ENCODE assay signal across 1 cellular context in the genomic region with DNA sequence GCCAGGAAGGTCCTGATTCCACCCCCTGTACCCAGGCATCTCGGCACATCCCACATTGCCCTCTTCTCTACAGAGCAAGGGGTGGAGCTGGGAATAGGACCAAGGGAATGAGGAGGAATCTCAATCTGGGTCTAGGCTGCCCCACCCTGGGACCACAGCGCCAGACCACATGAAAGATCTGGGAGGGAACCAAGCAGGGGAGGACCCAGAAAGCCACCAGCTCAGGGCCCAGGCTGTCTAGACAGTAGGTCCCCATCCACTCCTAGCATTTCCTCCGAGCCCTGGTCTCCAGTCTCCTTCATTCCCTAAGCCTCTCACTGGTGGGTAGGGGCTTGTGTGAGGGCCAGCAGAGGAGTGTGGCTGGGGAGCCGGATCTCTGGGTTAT.
TF ChIP-seq lines count a peak whose summit lies in the region.

No MANE protein-coding gene starts in this region.

TF ChIP-seq in HCT116, 20 proteins besides CTCF, POLR2A, EP300 and RAD21 (continued from another document):
- TF ChIP-seq, protein P1, sequence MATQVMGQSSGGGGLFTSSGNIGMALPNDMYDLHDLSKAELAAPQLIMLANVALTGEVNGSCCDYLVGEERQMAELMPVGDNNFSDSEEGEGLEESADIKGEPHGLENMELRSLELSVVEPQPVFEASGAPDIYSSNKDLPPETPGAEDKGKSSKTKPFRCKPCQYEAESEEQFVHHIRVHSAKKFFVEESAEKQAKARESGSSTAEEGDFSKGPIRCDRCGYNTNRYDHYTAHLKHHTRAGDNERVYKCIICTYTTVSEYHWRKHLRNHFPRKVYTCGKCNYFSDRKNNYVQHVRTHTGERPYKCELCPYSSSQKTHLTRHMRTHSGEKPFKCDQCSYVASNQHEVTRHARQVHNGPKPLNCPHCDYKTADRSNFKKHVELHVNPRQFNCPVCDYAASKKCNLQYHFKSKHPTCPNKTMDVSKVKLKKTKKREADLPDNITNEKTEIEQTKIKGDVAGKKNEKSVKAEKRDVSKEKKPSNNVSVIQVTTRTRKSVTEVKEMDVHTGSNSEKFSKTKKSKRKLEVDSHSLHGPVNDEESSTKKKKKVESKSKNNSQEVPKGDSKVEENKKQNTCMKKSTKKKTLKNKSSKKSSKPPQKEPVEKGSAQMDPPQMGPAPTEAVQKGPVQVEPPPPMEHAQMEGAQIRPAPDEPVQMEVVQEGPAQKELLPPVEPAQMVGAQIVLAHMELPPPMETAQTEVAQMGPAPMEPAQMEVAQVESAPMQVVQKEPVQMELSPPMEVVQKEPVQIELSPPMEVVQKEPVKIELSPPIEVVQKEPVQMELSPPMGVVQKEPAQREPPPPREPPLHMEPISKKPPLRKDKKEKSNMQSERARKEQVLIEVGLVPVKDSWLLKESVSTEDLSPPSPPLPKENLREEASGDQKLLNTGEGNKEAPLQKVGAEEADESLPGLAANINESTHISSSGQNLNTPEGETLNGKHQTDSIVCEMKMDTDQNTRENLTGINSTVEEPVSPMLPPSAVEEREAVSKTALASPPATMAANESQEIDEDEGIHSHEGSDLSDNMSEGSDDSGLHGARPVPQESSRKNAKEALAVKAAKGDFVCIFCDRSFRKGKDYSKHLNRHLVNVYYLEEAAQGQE (IDR thresholded peaks at IDR 0.05; ENCODE audit: low read depth) = no peak
- TF ChIP-seq TCF7L2 (IDR thresholded peaks at IDR 0.05; ENCODE audit: borderline replicate concordance, extremely low read depth, insufficient read depth, insufficient read length) (no peak), CBX3 (IDR thresholded peaks at IDR 0.05; ENCODE audit: low read depth) (no peak), FOSL1 (IDR thresholded peaks at IDR 0.05; ENCODE audit: low read depth) (no peak), YY1 (IDR thresholded peaks at IDR 0.05; ENCODE audit: extremely low read depth, insufficient replicate concordance, low read depth, low read length) (no peak), POLR2AphosphoS5 (IDR thresholded peaks at IDR 0.05; ENCODE audit: low read depth, low read length) (no peak), SP1 (IDR thresholded peaks at IDR 0.05; ENCODE audit: low read depth) (no peak)
- TF ChIP-seq, protein P2, sequence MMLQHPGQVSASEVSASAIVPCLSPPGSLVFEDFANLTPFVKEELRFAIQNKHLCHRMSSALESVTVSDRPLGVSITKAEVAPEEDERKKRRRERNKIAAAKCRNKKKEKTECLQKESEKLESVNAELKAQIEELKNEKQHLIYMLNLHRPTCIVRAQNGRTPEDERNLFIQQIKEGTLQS (IDR thresholded peaks at IDR 0.05) = no peak
